In the genomic region with DNA sequence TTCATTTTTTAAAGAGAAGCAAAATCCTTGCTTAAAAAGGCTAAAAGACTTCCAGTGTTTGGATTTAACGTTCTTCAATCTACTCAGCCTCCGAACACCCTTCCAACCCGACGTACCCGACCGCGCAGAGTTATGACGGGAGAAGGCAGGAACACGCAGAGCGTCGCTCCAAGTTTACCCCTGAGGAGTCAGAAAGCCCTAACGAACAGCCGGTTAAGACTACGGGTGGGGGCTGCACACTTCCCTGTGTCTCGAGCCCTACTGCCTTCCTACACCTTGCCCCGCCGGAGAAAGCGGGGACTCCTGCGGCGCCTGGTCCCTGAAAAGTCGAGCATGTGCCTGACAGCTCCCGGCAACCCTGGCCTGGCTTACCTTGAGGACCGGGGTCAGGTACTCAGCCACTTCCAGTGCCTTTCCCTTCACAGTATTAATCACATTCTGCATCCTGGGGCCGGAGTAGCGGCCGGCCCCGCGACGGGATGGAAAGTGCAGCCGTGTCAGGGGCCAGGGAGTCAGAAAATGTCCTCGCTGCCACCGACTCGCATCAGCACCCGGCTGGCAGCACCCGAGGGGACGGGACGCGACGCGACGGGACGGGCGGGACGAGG, we compare ENCODE assay signal across 7 cellular contexts. TPM values are rescaled to one million over a fixed set of nuclear protein-coding genes. Genes with fewer than 3 reads are reported as not detected.
DNase-seq lines count a peak whose midpoint lies in the region; ATAC-seq, FAIRE-seq and TF ChIP-seq lines count a peak whose summit lies in the region.

No MANE protein-coding gene starts in this region.

- H3K36me3 ChIP-seq in GM12878 (ENCODE audit: control insufficient read depth in 2 of 2, insufficient read depth in 2 of 2, low read length in 1 of 2) (no peaks in the 10 kb centered on the region; a peak in 2 of 4 replicates), iPS-15b (ENCODE audit: control insufficient read depth, insufficient read depth, low read length) (no peaks in the 10 kb centered on the region), gastrocnemius medialis (peaks cover 0 to 8% of the 10 kb centered on the region in 2 donors)

- H3K9me3 ChIP-seq in T-helper 17 cell (ENCODE audit: control insufficient read depth, low read length, poor library complexity, severe bottlenecking) (no peaks in the 10 kb centered on the region), GM12878 (replicated peaks; ENCODE audit: control insufficient read depth, insufficient read depth, low read length) (no peaks in the 10 kb centered on the region; the same call in 2 of the 3 replicates), iPS-15b (ENCODE audit: control insufficient read depth, insufficient read depth, low read length) (no peaks in the 10 kb centered on the region), gastrocnemius medialis (no peaks in the 10 kb centered on the region)

- H3K36me3 Mint-ChIP-seq in HFFc6 (ENCODE audit: low read depth), result peaks cover 13% of the 10 kb centered on the region
- H3K36me3 Mint-ChIP-seq in T-helper 17 cell (ENCODE audit: low read depth), result peaks cover 3% of the 10 kb centered on the region

- FAIRE-seq in GM12878 (lab: Jason Lieb, UNC), result peak; percentile 92

- ATAC-seq in T-helper 17 cell (peak; percentile 57), GM12878 (peak; percentile 65), gastrocnemius medialis (peak; percentile 53 to 64)

- H3K27ac ChIP-seq in GM12878 (ENCODE audit: control insufficient read depth, insufficient read depth) (peak overlapping the region; percentile 92), gastrocnemius medialis (peak overlapping the region; percentile 92 to 97 (median 94))

- peaks cover 55% of the 10 kb centered on the region for H3K79me2 ChIP-seq in GM12878 (ENCODE audit: control insufficient read depth, insufficient read depth, low read length)

- RAD21 ChIA-PET in GM12878 (lab: Charles Lee; ENCODE audit: unreplicated experiment), result interaction anchor here (1.0 to 2.5 kb wide), 7 partner anchors 13 to 458 kb away, joined by 3 to 7 read pairs (median 4); partner anchors contain the start of gene SLC9C1

- H3K27me3 Mint-ChIP-seq in HFFc6 (ENCODE audit: insufficient read depth), result peaks cover 3% of the 10 kb centered on the region; the same call in 1 of the 2 replicates
- no peaks in the 10 kb centered on the region for H3K27me3 Mint-ChIP-seq in T-helper 17 cell

- POLR2A ChIA-PET in GM12878 (lab: Charles Lee), result interaction anchor here (0.8 to 2.4 kb wide), 9 partner anchors 8 to 458 kb away, joined by 3 to 9 read pairs (median 5); partner anchors contain the start of genes BTLA and CD200

- H2AFZ ChIP-seq in GM12878 (ENCODE audit: control insufficient read depth, low read depth, low read length), result peak overlapping the region; percentile 100

- TF ChIP-seq POLR2A in GM12878 (IDR thresholded peaks at IDR 0.05; ENCODE audit: low read depth, low read length), result no peak
- TF ChIP-seq POLR2A in gastrocnemius medialis (IDR thresholded peaks at IDR 0.05), result no peak

- TF ChIP-seq RAD21 in GM12878 (IDR thresholded peaks at IDR 0.05; ENCODE audit: insufficient read depth, low read depth, low read length), result no peak

- H3K9ac ChIP-seq in GM12878 (ENCODE audit: control insufficient read depth, insufficient read depth, low read length) (peak overlapping the region; percentile 74), iPS-15b (ENCODE audit: low read depth, low read length) (peak overlapping the region; percentile 67)

- peaks cover 4% of the 10 kb centered on the region; the same call in 1 of the 2 replicates for H3K4me1 ChIP-seq in GM12878 (ENCODE audit: control insufficient read depth, insufficient read depth, low read length)
- H3K4me1 ChIP-seq in iPS-15b (ENCODE audit: control insufficient read depth, insufficient read depth, low read length), result peaks cover 20% of the 10 kb centered on the region
- peaks cover 25 to 36% of the 10 kb centered on the region in 2 donors for H3K4me1 ChIP-seq in gastrocnemius medialis

- H3K27ac Mint-ChIP-seq in HFFc6 (peak overlapping the region; percentile 98), T-helper 17 cell (peak overlapping the region; percentile 98)

- DNase-seq in GM13977 (ENCODE audit: low spot score) (peak; percentile 75), HFFc6 (peak; percentile 76), MV-4-11 (lab: John Stamatoyannopoulos, UW) (peak; percentile 53), T-helper 17 cell (peak; percentile 39 to 76 (median 53)), GM12878 (ENCODE audit: low read depth, low spot score) (peak; percentile 34), gastrocnemius medialis (peak; percentile 41 to 66)

- H3K4me1 Mint-ChIP-seq in HFFc6 (ENCODE audit: low read depth) (peaks cover 32% of the 10 kb centered on the region), T-helper 17 cell (peaks cover 30% of the 10 kb centered on the region)

- SMC1A ChIA-PET in GM12878 (lab: Charles Lee; ENCODE audit: uncharacterized antibody, unreplicated experiment), result interaction anchor here (0.7 to 1.4 kb wide), 7 partner anchors 9 to 921 kb away, joined by 3 to 9 read pairs (median 3); no protein-coding TSS in a partner anchor

- H3K4me3 ChIP-seq in GM12878, result peak overlapping the region; percentile 81
- peak overlapping the region; percentile 97 for H3K4me3 ChIP-seq in iPS-15b (ENCODE audit: low read depth, low read length)
- peak overlapping the region; percentile 71 to 93 (median 88) for H3K4me3 ChIP-seq in gastrocnemius medialis

- peak overlapping the region; percentile 64 for H3K4me2 ChIP-seq in GM12878 (ENCODE audit: control insufficient read depth, insufficient read depth)

- CTCF ChIA-PET in GM12878 (lab: Yijun Ruan, JAX), result interaction anchor here (0.7 to 2.6 kb wide), 4 partner anchors 28 to 425 kb away, joined by 3 to 8 read pairs (median 5); partner anchors contain the start of gene SLC9C1

- H3K27me3 ChIP-seq in GM12878 (replicated peaks in 1 of 2; ENCODE audit: control insufficient read depth in 2 of 2, insufficient read depth in 2 of 2, low read length in 1 of 2) (no peaks in the 10 kb centered on the region), iPS-15b (ENCODE audit: control insufficient read depth, insufficient read depth, low read length) (no peaks in the 10 kb centered on the region), gastrocnemius medialis (no peaks in the 10 kb centered on the region)

- intact Hi-C loops in GM12878 (cut with micrococcal nuclease; ENCODE audit: unreplicated experiment), result no loop called here
- intact Hi-C loops in gastrocnemius medialis (cut with DNase I; ENCODE audit: low total_unique reads), result loop anchor here (2.0 to 5.0 kb wide), 2 partner anchors 430 to 1186 kb away; partner anchors contain the start of genes ATP6V1A, GTPBP8 and NAA50

- TSS peak; percentile 62 for BruUV-seq in GM12878 (replicated peaks; lab: Mats Ljungman, UMichigan)

- no peak for TF ChIP-seq CTCF in GM13977 (IDR thresholded peaks at IDR 0.05; ENCODE audit: extremely low read depth, insufficient read depth, missing control alignments)
- TF ChIP-seq CTCF in HFFc6 (IDR thresholded peaks at IDR 0.05), result no peak
- TF ChIP-seq CTCF in GM12878 (IDR thresholded peaks at IDR 0.05 in 2 of 3, conservative IDR thresholded peaks at IDR 0.05 in 1 of 3; ENCODE audit: control insufficient read depth in 2 of 3, extremely low read depth in 1 of 3, insufficient read depth in 1 of 3, low read depth in 3 of 3, low read length in 3 of 3), result no peak
- TF ChIP-seq CTCF in gastrocnemius medialis (IDR thresholded peaks at IDR 0.05 in 4 of 5, conservative IDR thresholded peaks at IDR 0.05 in 1 of 5), result no peak

- H3K4me3 Mint-ChIP-seq in HFFc6 (peak overlapping the region; percentile 97), T-helper 17 cell (peak overlapping the region; percentile 94)

- no peak for TF ChIP-seq EP300 in GM12878 (IDR thresholded peaks at IDR 0.05; ENCODE audit: borderline replicate concordance in 1 of 2, control insufficient read depth in 1 of 2, low read depth in 2 of 2, low read length in 2 of 2)

- no peaks in the 10 kb centered on the region for H4K20me1 ChIP-seq in GM12878 (ENCODE audit: control insufficient read depth, insufficient read depth)

- no peaks in the 10 kb centered on the region for H3K9me3 Mint-ChIP-seq in HFFc6

- in situ Hi-C loops in GM13977 (cut with MboI; ENCODE audit: low pct_unique_long_range_greater_than_20kb, low sequenced_read_pairs, unreplicated experiment), result no loop called here
- in situ Hi-C loops in GM12878 (cut with MboI), result no loop called here
- in situ Hi-C loops in gastrocnemius medialis (cut with MboI; ENCODE audit: low sequenced_read_pairs in 4 of 4), result loop anchor here in 1 of 4 donors (25.0 kb wide), 2 partner anchors 951 to 1501 kb away; partner anchors contain the start of genes CCDC191, QTRT2 and SPICE1

- WGBS in GM12878 (ENCODE audit: insufficient coverage, insufficient replicate concordance, low lambda C conversion rate, missing lambda C conversion rate), result under 1% methylated on average over 43 of the region's 44 CpGs

RNA-seq across cellular contexts. Expression of gene ATG3, which starts 0.6 kb away (rescaled TPM):
- total RNA-seq in HFFc6 (2021; fragmentation: NEBNext Ultra II Directional; extraction: Animal tissue kit (Norgen Biotek cat#: 25700)), result 10 to 100 TPM; 61.8 to 75.9 (median 71.5) TPM
- 10 to 100 TPM; 45.9 to 46.2 TPM for total RNA-seq in T-helper 17 cell
- total RNA-seq in GM12878 (2013; cell fraction: nucleolus; rRNA removed), result 56.3 and 60.7 TPM in 2 replicates
- total RNA-seq in GM12878 (2014; rRNA removed), result 60.6 and 67.6 TPM in 2 replicates
- 57.2 and 62.0 TPM in 2 replicates for total RNA-seq in GM12878 (2014; rRNA removed; fragmentation: Illumina TruSeq; extraction: Trizol)
- total RNA-seq in GM12878 (2021), result 48.2 and 53.7 TPM in 2 replicates
- 31.6 TPM for polyA plus RNA-seq in GM12878 (2011; ENCODE audit: low read depth)
- polyA plus RNA-seq in GM12878 (2011; rRNA removed), result 65.1 and 85.7 TPM in 2 replicates
- polyA plus RNA-seq in GM12878 (2011; cell fraction: cytosol; rRNA removed), result 28.7 and 33.2 TPM in 2 replicates
- 31.1 and 31.7 TPM in 2 replicates for polyA plus RNA-seq in GM12878 (2011; cell fraction: nucleus; rRNA removed)
- polyA plus RNA-seq in GM12878 (2012), result 44.0 and 45.4 TPM in 2 replicates
- 68.6 and 97.1 TPM in 2 replicates for polyA plus RNA-seq in GM12878 (2014; fragmentation: Illumina TruSeq; extraction: Trizol)
- 10 to 100 TPM; 49.8 to 71.2 TPM for polyA plus RNA-seq in GM12878 (2014; fragmentation: Nextera tagmentation; extraction: Ambion mirVana)
- 52.2 and 53.4 TPM in 2 replicates for polyA plus RNA-seq in GM12878 (2014; rRNA removed)
- polyA plus RNA-seq in GM12878 (2016; fragmentation: Nextera tagmentation; extraction: Ambion mirVana), result 10 to 100 TPM; 95.0 to 97.0 TPM
- 22.4 and 40.9 TPM in 2 replicates for polyA minus RNA-seq in GM12878 (2011; rRNA and poly(A)+ RNA removed)
- polyA minus RNA-seq in GM12878 (2011; cell fraction: cytosol; rRNA and poly(A)+ RNA removed), result 22.3 and 26.9 TPM in 2 replicates
- polyA minus RNA-seq in GM12878 (2011; cell fraction: nucleus; rRNA and poly(A)+ RNA removed), result 27.3 and 44.0 TPM in 2 replicates
- total RNA-seq in gastrocnemius medialis, result 10 to 100 TPM; 34.2 to 61.9 (median 50.7) TPM

RNA-seq across cellular contexts. Expression of gene SLC35A5, which starts 0.7 kb away (rescaled TPM):
- 10 to 100 TPM; 29.2 to 37.3 (median 35.0) TPM for total RNA-seq in HFFc6 (2021; fragmentation: NEBNext Ultra II Directional; extraction: Animal tissue kit (Norgen Biotek cat#: 25700))
- 1 to 10 TPM; 7.6 to 8.6 TPM for total RNA-seq in T-helper 17 cell
- total RNA-seq in GM12878 (2013; cell fraction: nucleolus; rRNA removed), result 31.8 and 35.0 TPM in 2 replicates
- 15.8 and 25.6 TPM in 2 replicates for total RNA-seq in GM12878 (2014; rRNA removed)
- 14.7 and 17.0 TPM in 2 replicates for total RNA-seq in GM12878 (2014; rRNA removed; fragmentation: Illumina TruSeq; extraction: Trizol)
- total RNA-seq in GM12878 (2021), result 16.3 and 20.0 TPM in 2 replicates
- 8.8 TPM for polyA plus RNA-seq in GM12878 (2011; ENCODE audit: low read depth)
- 38.1 and 56.0 TPM in 2 replicates for polyA plus RNA-seq in GM12878 (2011; rRNA removed)
- 17.0 and 26.2 TPM in 2 replicates for polyA plus RNA-seq in GM12878 (2011; cell fraction: cytosol; rRNA removed)
- 19.0 and 21.4 TPM in 2 replicates for polyA plus RNA-seq in GM12878 (2011; cell fraction: nucleus; rRNA removed)
- polyA plus RNA-seq in GM12878 (2012), result 13.3 and 18.0 TPM in 2 replicates
- 20.8 and 28.7 TPM in 2 replicates for polyA plus RNA-seq in GM12878 (2014; fragmentation: Illumina TruSeq; extraction: Trizol)
- 10 to 100 TPM; 10.9 to 15.7 TPM for polyA plus RNA-seq in GM12878 (2014; fragmentation: Nextera tagmentation; extraction: Ambion mirVana)
- 11.3 and 12.8 TPM in 2 replicates for polyA plus RNA-seq in GM12878 (2014; rRNA removed)
- polyA plus RNA-seq in GM12878 (2016; fragmentation: Nextera tagmentation; extraction: Ambion mirVana), result 10 to 100 TPM; 32.0 to 35.6 TPM
- polyA minus RNA-seq in GM12878 (2011; rRNA and poly(A)+ RNA removed), result 36.6 and 40.7 TPM in 2 replicates
- polyA minus RNA-seq in GM12878 (2011; cell fraction: cytosol; rRNA and poly(A)+ RNA removed), result 15.1 and 15.8 TPM in 2 replicates
- 5.0 and 5.9 TPM in 2 replicates for polyA minus RNA-seq in GM12878 (2011; cell fraction: nucleus; rRNA and poly(A)+ RNA removed)
- total RNA-seq in gastrocnemius medialis, result 10 to 100 TPM in 2 of 4 donors, 1 to 10 TPM in 2; 5.0 to 15.3 (median 9.5) TPM

Comparison
In these comparisons a context has a peak if more than half of its experiments do, and no peak if none do; other contexts are left out.
1. Peak in every context shown above with its lines: DNase-seq, ATAC-seq, H3K4me3 ChIP-seq and H3K27ac ChIP-seq.